9 cellular contexts compared by ENCODE assay signal in the genomic region with DNA sequence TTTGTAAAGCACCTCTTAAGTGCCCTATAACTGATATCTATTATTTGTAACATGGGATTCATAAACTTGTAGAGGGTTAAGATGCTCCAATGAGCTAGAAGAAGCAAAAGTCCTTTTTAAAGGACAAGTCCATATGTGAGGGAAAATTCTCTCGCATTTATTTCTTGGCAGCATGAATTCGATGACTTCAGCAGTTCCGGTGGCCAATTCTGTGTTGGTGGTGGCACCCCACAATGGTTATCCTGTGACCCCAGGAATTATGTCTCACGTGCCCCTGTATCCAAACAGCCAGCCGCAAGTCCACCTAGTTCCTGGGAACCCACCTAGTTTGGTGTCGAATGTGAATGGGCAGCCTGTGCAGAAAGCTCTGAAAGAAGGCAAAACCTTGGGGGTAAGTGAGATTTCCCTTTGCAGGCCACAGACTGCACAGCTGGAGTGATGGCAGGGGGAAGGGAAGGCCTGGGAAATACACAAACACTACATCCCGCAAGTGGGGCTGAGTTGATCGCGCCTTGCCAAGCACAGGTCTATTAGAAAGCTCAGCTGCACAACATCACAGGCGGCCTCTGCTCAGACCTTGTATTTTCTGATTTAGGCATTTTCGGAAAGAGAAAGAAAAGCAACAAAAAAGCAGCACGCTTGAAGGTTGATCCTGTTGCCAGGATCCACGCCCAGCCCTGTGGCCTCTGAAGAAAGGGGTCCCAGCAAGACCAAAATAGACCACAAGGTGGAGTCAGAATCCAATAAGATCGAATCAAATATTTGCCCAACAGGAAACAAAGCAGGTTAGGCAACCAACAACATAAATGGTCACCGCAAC. TPM values are rescaled to one million over a fixed set of nuclear protein-coding genes. Genes with fewer than 3 reads are reported as not detected.
DNase-seq lines count a peak whose midpoint lies in the region; ATAC-seq, FAIRE-seq and TF ChIP-seq lines count a peak whose summit lies in the region.
"Had no signal": no experiment of that assay in that cellular context is flagged by ENCODE, and none has a peak within 500 bp of the region (broad histone marks: within the 10 kb centered on the region; RNA-seq: fewer than 3 reads in every experiment).

No MANE protein-coding gene starts in this region.

- in situ Hi-C loops in KBM-7 (cut with MboI; ENCODE audit: low pct_unique_long_range_greater_than_20kb, low sequenced_read_pairs) = loop anchor here (25.0 kb wide), 1 partner anchor 486 kb away; no protein-coding TSS in a partner anchor

- H3K27me3 ChIP-seq in RWPE2 (ENCODE audit: insufficient read depth, poor library complexity, severe bottlenecking) (no peaks in the 10 kb centered on the region), keratinocyte (ENCODE audit: control insufficient read depth, extremely low read depth, insufficient read depth, low read length) (no peaks in the 10 kb centered on the region)

- H3K27ac ChIP-seq in RWPE2 (ENCODE audit: poor library complexity, severe bottlenecking) (no peak overlapping the region), keratinocyte (ENCODE audit: control insufficient read depth, insufficient read depth, low read length) (no peak overlapping the region)

- no peaks in the 10 kb centered on the region for H3K9me3 ChIP-seq in RWPE2 (ENCODE audit: severe bottlenecking)
- no peaks in the 10 kb centered on the region for H3K9me3 ChIP-seq in keratinocyte (ENCODE audit: control insufficient read depth, low read depth, low read length)

- no peak overlapping the region for H3K4me2 ChIP-seq in keratinocyte (ENCODE audit: control insufficient read depth, extremely low read depth, insufficient read depth, low read depth, low read length)

- H2AFZ ChIP-seq in keratinocyte (ENCODE audit: control insufficient read depth, low read length) = no peak overlapping the region

- no peak overlapping the region for H3K9ac ChIP-seq in keratinocyte (ENCODE audit: control insufficient read depth, extremely low read depth, insufficient read depth, low read length)

- ATAC-seq in RWPE2 (ENCODE audit: low read depth) = peak; percentile 76; the same call in 2 of the 3 replicates
- no peak for ATAC-seq in GM18519 (IDR thresholded peaks at IDR 0.05; ENCODE audit: low FRiP score, unreplicated experiment)

- no peaks in the 10 kb centered on the region for H4K20me1 ChIP-seq in keratinocyte (ENCODE audit: control insufficient read depth, extremely low read depth, insufficient read depth, low read length)

- H3K9me1 ChIP-seq in keratinocyte (ENCODE audit: control insufficient read depth, extremely low read depth, insufficient read depth, low read length) = no peaks in the 10 kb centered on the region

- no peaks in the 10 kb centered on the region for H3K79me2 ChIP-seq in keratinocyte (ENCODE audit: control insufficient read depth, insufficient read depth, low read length)

- DNase-seq in DMS153 (lab: John Stamatoyannopoulos, UW) (peak; percentile 68), KBM-7 (peak; percentile 68), RWPE2 (ENCODE audit: low spot score) (no peak), keratinocyte (ENCODE audit: low read depth, low spot score) (no peak), cerebellar nuclear complex (lab: John Stamatoyannopoulos, UW) (no peak), frontal cortex (ENCODE audit: low spot score in 2 of 2) (no peak)
- no peak for DNase-seq in stimulated activated CD4-positive, alpha-beta T cell treated with anti-CD3 and anti-CD28 coated beads, Interleukin-2, amount 100 ng/mL, for 48 hours

- H3K4me1 ChIP-seq in RWPE2 (ENCODE audit: insufficient read depth, poor library complexity, severe bottlenecking) (no peaks in the 10 kb centered on the region), keratinocyte (ENCODE audit: control insufficient read depth, extremely low read depth, insufficient read depth, low read length) (no peaks in the 10 kb centered on the region)

- dilution Hi-C loops in keratinocyte (cut with MboI; ENCODE audit: extremely low pct_ligation_motif_present, low sequenced_read_pairs) = no loop called here

- H3K4me3 ChIP-seq in RWPE2 (ENCODE audit: severe bottlenecking) (no peak overlapping the region), keratinocyte (ENCODE audit: control insufficient read depth in 2 of 3, extremely low read depth in 1 of 3, insufficient read depth in 2 of 3, low read depth in 1 of 3, low read length in 3 of 3) (no peak overlapping the region)

- peak; percentile 56 for TF ChIP-seq CTCF in RWPE2 (IDR thresholded peaks at IDR 0.05; ENCODE audit: poor library complexity, severe bottlenecking)
- peak in 2 of 3 experiments; percentile 22 to 37 for TF ChIP-seq CTCF in keratinocyte (optimal IDR thresholded peaks at IDR 0.05 in 1 of 3, IDR thresholded peaks at IDR 0.05 in 1 of 3, conservative IDR thresholded peaks at IDR 0.05 in 1 of 3; ENCODE audit: extremely low read depth in 1 of 3, insufficient read depth in 2 of 3, low read length in 3 of 3)

- H3K36me3 ChIP-seq in RWPE2 (ENCODE audit: low read depth) = no peaks in the 10 kb centered on the region
- no peaks in the 10 kb centered on the region for H3K36me3 ChIP-seq in keratinocyte (ENCODE audit: control insufficient read depth in 2 of 2, extremely low read depth in 1 of 2, insufficient read depth in 2 of 2, low read length in 2 of 2)

- FAIRE-seq in keratinocyte (lab: Jason Lieb, UNC) = no peak
- no peak for FAIRE-seq in frontal cortex (lab: Jason Lieb, UNC)

RNA-seq across cellular contexts. Expression of a gene that starts 1.5 kb away (rescaled TPM):
- polyA plus RNA-seq in keratinocyte = not detected in 3 replicates
- polyA plus RNA-seq in keratinocyte (2011; ENCODE audit: low read depth) = not detected
- polyA plus RNA-seq in keratinocyte (2011; cell fraction: cytosol; rRNA removed) = not detected in 2 replicates
- not detected in 2 replicates for polyA plus RNA-seq in keratinocyte (2011; cell fraction: nucleus; rRNA removed)
- not detected in 2 replicates for polyA plus RNA-seq in keratinocyte (2012; ENCODE audit: low replicate concordance)
- not detected in 3 replicates for polyA minus RNA-seq in keratinocyte
- not detected for polyA minus RNA-seq in keratinocyte (2011; cell fraction: cytosol; rRNA and poly(A)+ RNA removed)
- not detected in 2 replicates for polyA minus RNA-seq in keratinocyte (2011; cell fraction: nucleus; rRNA and poly(A)+ RNA removed)
- total RNA-seq in frontal cortex = 0.41 TPM
- total RNA-seq: activated T-helper 1 cell treated with anti-CD3 and anti-CD28 coated beads, Interleukin-12 subunit alpha, Interleukin-12 subunit beta, Interleukin-2, Interleukin-4 antibody, amounts not matched to agents 30 ng/mL and 10 ng/mL and 1 ng/mL, durations not matched to agents 14 hours and 24 hours and 36 hours had no signal

RNA-seq across cellular contexts. Expression of a gene that starts 23.6 kb away (rescaled TPM):
- not detected in 3 replicates for polyA plus RNA-seq in keratinocyte
- not detected for polyA plus RNA-seq in keratinocyte (2011; ENCODE audit: low read depth)
- not detected in 2 replicates for polyA plus RNA-seq in keratinocyte (2011; cell fraction: cytosol; rRNA removed)
- not detected in 2 replicates for polyA plus RNA-seq in keratinocyte (2011; cell fraction: nucleus; rRNA removed)
- not detected in 2 replicates for polyA plus RNA-seq in keratinocyte (2012; ENCODE audit: low replicate concordance)
- polyA minus RNA-seq in keratinocyte = not detected in 3 replicates
- not detected for polyA minus RNA-seq in keratinocyte (2011; cell fraction: cytosol; rRNA and poly(A)+ RNA removed)
- polyA minus RNA-seq in keratinocyte (2011; cell fraction: nucleus; rRNA and poly(A)+ RNA removed) = not detected in 2 replicates
- not detected for total RNA-seq in frontal cortex
- total RNA-seq: activated T-helper 1 cell treated with anti-CD3 and anti-CD28 coated beads, Interleukin-12 subunit alpha, Interleukin-12 subunit beta, Interleukin-2, Interleukin-4 antibody, amounts not matched to agents 30 ng/mL and 10 ng/mL and 1 ng/mL, durations not matched to agents 14 hours and 24 hours and 36 hours had no signal

RNA-seq across cellular contexts. Expression of a gene that starts 55.8 kb away (rescaled TPM):
- polyA plus RNA-seq in keratinocyte = 0.03 TPM in 1 of 3 replicates, not detected in the others
- not detected for polyA plus RNA-seq in keratinocyte (2011; ENCODE audit: low read depth)
- polyA plus RNA-seq in keratinocyte (2011; cell fraction: cytosol; rRNA removed) = not detected in 2 replicates
- not detected in 2 replicates for polyA plus RNA-seq in keratinocyte (2011; cell fraction: nucleus; rRNA removed)
- 0.09 TPM in 1 of 2 replicates, not detected in the other for polyA plus RNA-seq in keratinocyte (2012; ENCODE audit: low replicate concordance)
- polyA minus RNA-seq in keratinocyte = 0.35 TPM in 1 of 3 replicates, not detected in the others
- not detected for polyA minus RNA-seq in keratinocyte (2011; cell fraction: cytosol; rRNA and poly(A)+ RNA removed)
- polyA minus RNA-seq in keratinocyte (2011; cell fraction: nucleus; rRNA and poly(A)+ RNA removed) = not detected in 2 replicates
- not detected for total RNA-seq in frontal cortex
- total RNA-seq: activated T-helper 1 cell treated with anti-CD3 and anti-CD28 coated beads, Interleukin-12 subunit alpha, Interleukin-12 subunit beta, Interleukin-2, Interleukin-4 antibody, amounts not matched to agents 30 ng/mL and 10 ng/mL and 1 ng/mL, durations not matched to agents 14 hours and 24 hours and 36 hours had no signal

Comparison
In these comparisons a context has a peak if more than half of its experiments do, and no peak if none do; other contexts are left out.
1. DNase-seq: peak in DMS153 (single experiment) and KBM-7 (single experiment); none in RWPE2 (single experiment), keratinocyte (single experiment), cerebellar nuclear complex (0 of 2), stimulated activated CD4-positive, alpha-beta T cell treated with anti-CD3 and anti-CD28 coated beads, Interleukin-2, amount 100 ng/mL, for 48 hours (0 of 2) and frontal cortex (0 of 2).